Comparison of ENCODE assay signal across 1 cellular context in the genomic region with DNA sequence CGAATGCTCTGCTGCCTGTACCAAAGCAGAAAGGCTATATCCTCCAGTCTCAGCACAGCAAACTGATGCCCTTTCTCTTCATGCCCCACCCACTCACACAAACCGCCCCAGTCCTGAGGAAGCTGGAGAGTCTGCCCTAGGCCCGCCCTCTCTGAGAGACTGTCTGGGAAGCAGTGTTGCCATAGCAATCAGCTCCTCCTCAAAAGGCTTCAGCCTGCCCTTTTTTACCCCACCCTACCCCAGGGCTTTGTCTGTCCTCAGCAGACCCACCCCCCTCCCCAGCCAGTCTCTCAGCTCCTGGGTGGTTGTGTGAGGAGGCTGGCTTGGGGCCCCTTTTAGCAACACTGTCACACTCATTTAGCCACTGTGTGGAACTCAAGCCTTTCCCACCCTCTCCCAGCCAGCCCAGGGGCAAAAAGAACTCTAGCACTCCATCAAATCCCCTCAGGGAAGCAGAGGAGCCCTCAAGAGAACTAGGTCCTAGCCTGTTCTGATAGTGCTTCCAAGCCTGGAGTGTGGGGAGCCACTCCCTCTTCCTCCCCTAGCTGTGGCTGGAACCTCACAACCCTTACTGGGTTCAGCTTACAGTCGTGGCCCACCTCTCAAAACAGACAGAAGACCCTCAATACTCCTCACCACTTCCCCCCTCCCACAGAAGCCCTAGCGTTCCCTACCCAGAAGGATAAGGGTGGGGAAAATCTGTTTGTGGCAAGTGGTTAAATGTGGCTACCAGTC.
TF ChIP-seq lines count a peak whose summit lies in the region.

No MANE protein-coding gene starts in this region.

TF ChIP-seq in HEK293, 187 proteins besides CTCF, POLR2A, EP300 and RAD21 (continued from another document):
- TF ChIP-seq, protein P1, sequence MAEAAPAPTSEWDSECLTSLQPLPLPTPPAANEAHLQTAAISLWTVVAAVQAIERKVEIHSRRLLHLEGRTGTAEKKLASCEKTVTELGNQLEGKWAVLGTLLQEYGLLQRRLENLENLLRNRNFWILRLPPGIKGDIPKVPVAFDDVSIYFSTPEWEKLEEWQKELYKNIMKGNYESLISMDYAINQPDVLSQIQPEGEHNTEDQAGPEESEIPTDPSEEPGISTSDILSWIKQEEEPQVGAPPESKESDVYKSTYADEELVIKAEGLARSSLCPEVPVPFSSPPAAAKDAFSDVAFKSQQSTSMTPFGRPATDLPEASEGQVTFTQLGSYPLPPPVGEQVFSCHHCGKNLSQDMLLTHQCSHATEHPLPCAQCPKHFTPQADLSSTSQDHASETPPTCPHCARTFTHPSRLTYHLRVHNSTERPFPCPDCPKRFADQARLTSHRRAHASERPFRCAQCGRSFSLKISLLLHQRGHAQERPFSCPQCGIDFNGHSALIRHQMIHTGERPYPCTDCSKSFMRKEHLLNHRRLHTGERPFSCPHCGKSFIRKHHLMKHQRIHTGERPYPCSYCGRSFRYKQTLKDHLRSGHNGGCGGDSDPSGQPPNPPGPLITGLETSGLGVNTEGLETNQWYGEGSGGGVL (tag by site-specific recombination; IDR thresholded peaks at IDR 0.05): no peak
- TF ChIP-seq, protein P2, sequence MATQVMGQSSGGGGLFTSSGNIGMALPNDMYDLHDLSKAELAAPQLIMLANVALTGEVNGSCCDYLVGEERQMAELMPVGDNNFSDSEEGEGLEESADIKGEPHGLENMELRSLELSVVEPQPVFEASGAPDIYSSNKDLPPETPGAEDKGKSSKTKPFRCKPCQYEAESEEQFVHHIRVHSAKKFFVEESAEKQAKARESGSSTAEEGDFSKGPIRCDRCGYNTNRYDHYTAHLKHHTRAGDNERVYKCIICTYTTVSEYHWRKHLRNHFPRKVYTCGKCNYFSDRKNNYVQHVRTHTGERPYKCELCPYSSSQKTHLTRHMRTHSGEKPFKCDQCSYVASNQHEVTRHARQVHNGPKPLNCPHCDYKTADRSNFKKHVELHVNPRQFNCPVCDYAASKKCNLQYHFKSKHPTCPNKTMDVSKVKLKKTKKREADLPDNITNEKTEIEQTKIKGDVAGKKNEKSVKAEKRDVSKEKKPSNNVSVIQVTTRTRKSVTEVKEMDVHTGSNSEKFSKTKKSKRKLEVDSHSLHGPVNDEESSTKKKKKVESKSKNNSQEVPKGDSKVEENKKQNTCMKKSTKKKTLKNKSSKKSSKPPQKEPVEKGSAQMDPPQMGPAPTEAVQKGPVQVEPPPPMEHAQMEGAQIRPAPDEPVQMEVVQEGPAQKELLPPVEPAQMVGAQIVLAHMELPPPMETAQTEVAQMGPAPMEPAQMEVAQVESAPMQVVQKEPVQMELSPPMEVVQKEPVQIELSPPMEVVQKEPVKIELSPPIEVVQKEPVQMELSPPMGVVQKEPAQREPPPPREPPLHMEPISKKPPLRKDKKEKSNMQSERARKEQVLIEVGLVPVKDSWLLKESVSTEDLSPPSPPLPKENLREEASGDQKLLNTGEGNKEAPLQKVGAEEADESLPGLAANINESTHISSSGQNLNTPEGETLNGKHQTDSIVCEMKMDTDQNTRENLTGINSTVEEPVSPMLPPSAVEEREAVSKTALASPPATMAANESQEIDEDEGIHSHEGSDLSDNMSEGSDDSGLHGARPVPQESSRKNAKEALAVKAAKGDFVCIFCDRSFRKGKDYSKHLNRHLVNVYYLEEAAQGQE (tag by site-specific recombination; IDR thresholded peaks at IDR 0.05): no peak
- TF ChIP-seq BCL11A (tag by site-specific recombination; IDR thresholded peaks at IDR 0.05; ENCODE audit: low read depth): no peak
- TF ChIP-seq, protein P3, sequence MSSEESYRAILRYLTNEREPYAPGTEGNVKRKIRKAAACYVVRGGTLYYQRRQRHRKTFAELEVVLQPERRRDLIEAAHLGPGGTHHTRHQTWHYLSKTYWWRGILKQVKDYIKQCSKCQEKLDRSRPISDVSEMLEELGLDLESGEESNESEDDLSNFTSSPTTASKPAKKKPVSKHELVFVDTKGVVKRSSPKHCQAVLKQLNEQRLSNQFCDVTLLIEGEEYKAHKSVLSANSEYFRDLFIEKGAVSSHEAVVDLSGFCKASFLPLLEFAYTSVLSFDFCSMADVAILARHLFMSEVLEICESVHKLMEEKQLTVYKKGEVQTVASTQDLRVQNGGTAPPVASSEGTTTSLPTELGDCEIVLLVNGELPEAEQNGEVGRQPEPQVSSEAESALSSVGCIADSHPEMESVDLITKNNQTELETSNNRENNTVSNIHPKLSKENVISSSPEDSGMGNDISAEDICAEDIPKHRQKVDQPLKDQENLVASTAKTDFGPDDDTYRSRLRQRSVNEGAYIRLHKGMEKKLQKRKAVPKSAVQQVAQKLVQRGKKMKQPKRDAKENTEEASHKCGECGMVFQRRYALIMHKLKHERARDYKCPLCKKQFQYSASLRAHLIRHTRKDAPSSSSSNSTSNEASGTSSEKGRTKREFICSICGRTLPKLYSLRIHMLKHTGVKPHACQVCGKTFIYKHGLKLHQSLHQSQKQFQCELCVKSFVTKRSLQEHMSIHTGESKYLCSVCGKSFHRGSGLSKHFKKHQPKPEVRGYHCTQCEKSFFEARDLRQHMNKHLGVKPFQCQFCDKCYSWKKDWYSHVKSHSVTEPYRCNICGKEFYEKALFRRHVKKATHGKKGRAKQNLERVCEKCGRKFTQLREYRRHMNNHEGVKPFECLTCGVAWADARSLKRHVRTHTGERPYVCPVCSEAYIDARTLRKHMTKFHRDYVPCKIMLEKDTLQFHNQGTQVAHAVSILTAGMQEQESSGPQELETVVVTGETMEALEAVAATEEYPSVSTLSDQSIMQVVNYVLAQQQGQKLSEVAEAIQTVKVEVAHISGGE (tag by site-specific recombination; conservative IDR thresholded peaks at IDR 0.05; ENCODE audit: low read depth): no peak
- no peak for TF ChIP-seq ZNF549 (tag by site-specific recombination; IDR thresholded peaks at IDR 0.05)
- no peak for TF ChIP-seq ZNF248 (tag by site-specific recombination; IDR thresholded peaks at IDR 0.05)
- no peak for TF ChIP-seq SP7 (tag by site-specific recombination; IDR thresholded peaks at IDR 0.05)
- TF ChIP-seq, protein P4, sequence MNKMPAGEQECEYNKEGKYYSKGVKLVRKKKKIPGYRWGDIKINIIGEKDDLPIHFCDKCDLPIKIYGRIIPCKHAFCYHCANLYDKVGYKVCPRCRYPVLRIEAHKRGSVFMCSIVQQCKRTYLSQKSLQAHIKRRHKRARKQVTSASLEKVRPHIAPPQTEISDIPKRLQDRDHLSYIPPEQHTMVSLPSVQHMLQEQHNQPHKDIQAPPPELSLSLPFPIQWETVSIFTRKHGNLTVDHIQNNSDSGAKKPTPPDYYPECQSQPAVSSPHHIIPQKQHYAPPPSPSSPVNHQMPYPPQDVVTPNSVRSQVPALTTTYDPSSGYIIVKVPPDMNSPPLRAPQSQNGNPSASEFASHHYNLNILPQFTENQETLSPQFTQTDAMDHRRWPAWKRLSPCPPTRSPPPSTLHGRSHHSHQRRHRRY (tag by site-specific recombination; IDR thresholded peaks at IDR 0.05): no peak
- TF ChIP-seq ZBTB17 (tag by site-specific recombination; IDR thresholded peaks at IDR 0.05): no peak; the same call in 1 of the 2 replicates
- 0 out of 2 replicates have a peak, but pooled peaks have one; percentile 25 for TF ChIP-seq ZNF335 (tag by site-specific recombination; conservative IDR thresholded peaks at IDR 0.05)
- TF ChIP-seq ZNF521 (tag by site-specific recombination; IDR thresholded peaks at IDR 0.05): no peak
- no peak for TF ChIP-seq ZNF354C (tag by site-specific recombination; IDR thresholded peaks at IDR 0.05; ENCODE audit: borderline replicate concordance, low read depth)
- peak; percentile 70 for TF ChIP-seq KLF1 (tag by site-specific recombination; IDR thresholded peaks at IDR 0.05)
- no peak for TF ChIP-seq ZNF768 (tag by site-specific recombination; IDR thresholded peaks at IDR 0.05)
- TF ChIP-seq, protein P5, sequence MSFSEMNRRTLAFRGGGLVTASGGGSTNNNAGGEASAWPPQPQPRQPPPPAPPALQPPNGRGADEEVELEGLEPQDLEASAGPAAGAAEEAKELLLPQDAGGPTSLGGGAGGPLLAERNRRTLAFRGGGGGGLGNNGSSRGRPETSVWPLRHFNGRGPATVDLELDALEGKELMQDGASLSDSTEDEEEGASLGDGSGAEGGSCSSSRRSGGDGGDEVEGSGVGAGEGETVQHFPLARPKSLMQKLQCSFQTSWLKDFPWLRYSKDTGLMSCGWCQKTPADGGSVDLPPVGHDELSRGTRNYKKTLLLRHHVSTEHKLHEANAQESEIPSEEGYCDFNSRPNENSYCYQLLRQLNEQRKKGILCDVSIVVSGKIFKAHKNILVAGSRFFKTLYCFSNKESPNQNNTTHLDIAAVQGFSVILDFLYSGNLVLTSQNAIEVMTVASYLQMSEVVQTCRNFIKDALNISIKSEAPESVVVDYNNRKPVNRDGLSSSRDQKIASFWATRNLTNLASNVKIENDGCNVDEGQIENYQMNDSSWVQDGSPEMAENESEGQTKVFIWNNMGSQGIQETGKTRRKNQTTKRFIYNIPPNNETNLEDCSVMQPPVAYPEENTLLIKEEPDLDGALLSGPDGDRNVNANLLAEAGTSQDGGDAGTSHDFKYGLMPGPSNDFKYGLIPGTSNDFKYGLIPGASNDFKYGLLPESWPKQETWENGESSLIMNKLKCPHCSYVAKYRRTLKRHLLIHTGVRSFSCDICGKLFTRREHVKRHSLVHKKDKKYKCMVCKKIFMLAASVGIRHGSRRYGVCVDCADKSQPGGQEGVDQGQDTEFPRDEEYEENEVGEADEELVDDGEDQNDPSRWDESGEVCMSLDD (tag by site-specific recombination; IDR thresholded peaks at IDR 0.05): no peak
